In genomic region chr12:104219361-104219892, GRCh38 we compare ENCODE assay signal across 8 cellular contexts. TPM values are rescaled to one million over a fixed set of nuclear protein-coding genes. Genes with fewer than 3 reads are reported as not detected.
DNase-seq lines count a peak whose midpoint lies in the region; ATAC-seq and TF ChIP-seq lines count a peak whose summit lies in the region.

No MANE protein-coding gene starts in this region.

- H3K4me1 ChIP-seq in psoas muscle, result peaks cover 12% of the 10 kb centered on the region

- H3K4me3 Mint-ChIP-seq in activated T-cell treated with anti-CD3 and anti-CD28 coated beads, Interleukin-2, amount 50 U/mL, for 4 hours, result peak overlapping the region; percentile 50

- H3K27me3 Mint-ChIP-seq in activated T-cell treated with anti-CD3 and anti-CD28 coated beads, Interleukin-2, amount 50 U/mL, for 4 hours (ENCODE audit: low read depth), result no peaks in the 10 kb centered on the region

- no peak for ATAC-seq in activated T-cell treated with anti-CD3 and anti-CD28 coated beads, Interleukin-2, amount 50 U/mL, for 4 hours
- ATAC-seq in esophagus mucosa, result peak; percentile 59
- ATAC-seq in psoas muscle, result peak; percentile 22 to 48 (median 38)

- intact Hi-C loops in psoas muscle (cut with DNase I), result loop anchor here (5.0 kb wide), 2 partner anchors 68 to 83 kb away; partner anchors contain the start of gene EID3 (in 1 of the 2)

- peaks cover 42% of the 10 kb centered on the region for H3K4me1 Mint-ChIP-seq in activated T-cell treated with anti-CD3 and anti-CD28 coated beads, Interleukin-2, amount 50 U/mL, for 4 hours (ENCODE audit: low read depth)

- H3K27ac ChIP-seq in psoas muscle, result peak overlapping the region; percentile 67

- 48 to 55% (median 55%) methylated on average over 4 of the region's 4 CpGs for WGBS in psoas muscle, 3 donors

- in situ Hi-C loops in SK-MEL-5 (cut with HindIII; ENCODE audit: low pct_unique_long_range_greater_than_20kb, low sequenced_read_pairs), result no loop called here

- H3K9me3 Mint-ChIP-seq in activated T-cell treated with anti-CD3 and anti-CD28 coated beads, Interleukin-2, amount 50 U/mL, for 4 hours, result no peaks in the 10 kb centered on the region

- H3K9me3 ChIP-seq in psoas muscle, result no peaks in the 10 kb centered on the region

- H3K36me3 Mint-ChIP-seq in activated T-cell treated with anti-CD3 and anti-CD28 coated beads, Interleukin-2, amount 50 U/mL, for 4 hours (ENCODE audit: insufficient read depth), result no peaks in the 10 kb centered on the region

- H3K27me3 ChIP-seq in psoas muscle (ENCODE audit: insufficient read depth in 3 of 3, low read length in 2 of 3), result no peaks in the 10 kb centered on the region

- TF ChIP-seq CTCF in psoas muscle (IDR thresholded peaks at IDR 0.05), result no peak

- no peak for DNase-seq in activated T-cell treated with anti-CD3 and anti-CD28 coated beads, Interleukin-2, amount 50 U/mL, for 4 hours
- DNase-seq in activated T-cell treated with anti-CD3 and anti-CD28 coated beads, Interleukin-2, amount 50 U/mL, for 48 hours, result no peak
- peak; percentile 88 for DNase-seq in SK-MEL-5 (ENCODE audit: low read depth, low spot score)
- no peak for DNase-seq in psoas muscle
- DNase-seq in NK-92 (lab: John Stamatoyannopoulos, UW; ENCODE audit: unreplicated experiment), result no peak
- DNase-seq in SKM-1 treated with dmso at 0.1 percent for 144 hours (lab: John Stamatoyannopoulos, UW; ENCODE audit: unreplicated experiment), result no peak
- no peak for DNase-seq in NCI-H1694 (lab: John Stamatoyannopoulos, UW)

- no peaks in the 10 kb centered on the region for H3K36me3 ChIP-seq in psoas muscle (ENCODE audit: insufficient read depth in 1 of 2, low read depth in 1 of 2)

- H3K4me3 ChIP-seq in psoas muscle, result no peak overlapping the region

RNA-seq across cellular contexts. Expression of gene TXNRD1, which starts 3.8 kb away (rescaled TPM):
- 100 to 1,000 TPM; 157 to 195 (median 162) TPM for total RNA-seq in activated T-cell treated with anti-CD3 and anti-CD28 coated beads, Interleukin-2, amount 50 U/mL, for 4 hours
- 481 and 552 TPM in 2 replicates for total RNA-seq in SK-MEL-5 (2014; rRNA removed; shearing (Covaris generic))
- polyA plus RNA-seq in SK-MEL-5 (2015; cell fraction: cytosol; rRNA removed), result 263 and 357 TPM in 2 replicates
- polyA plus RNA-seq in SK-MEL-5 (2015; cell fraction: nucleus; rRNA removed), result 136 and 138 TPM in 2 replicates
- total RNA-seq in esophagus mucosa (8.7 TPM), psoas muscle (100 to 1,000 TPM; 102 to 249 (median 113) TPM)
- 100 to 1,000 TPM in 1 of 3 donors, 10 to 100 TPM in 2; 46.0 to 202 (median 64.3) TPM for polyA plus RNA-seq in psoas muscle

Comparison
In these comparisons a context has a peak if more than half of its experiments do, and no peak if none do; other contexts are left out.
1. ATAC-seq: peak in esophagus mucosa (single experiment) and psoas muscle (4 of 4); none in activated T-cell treated with anti-CD3 and anti-CD28 coated beads, Interleukin-2, amount 50 U/mL, for 4 hours (0 of 2).
2. RNA of gene TXNRD1, which starts 3.8 kb away (total RNA-seq): 481 to 552 TPM in SK-MEL-5, 157 to 195 TPM in activated T-cell treated with anti-CD3 and anti-CD28 coated beads, Interleukin-2, amount 50 U/mL, for 4 hours and 102 to 249 TPM in psoas muscle; 8.7 TPM in esophagus mucosa (single experiment); every median in the first group is over 10 times any median in the second.